ENCODE assay signal across 8 cellular contexts in genomic region chr17:75619506-75620431, GRCh38. TPM values are rescaled to one million over a fixed set of nuclear protein-coding genes. Genes with fewer than 3 reads are reported as not detected.
DNase-seq lines count a peak whose midpoint lies in the region; ATAC-seq lines count a peak whose summit lies in the region.

No MANE protein-coding gene starts in this region.

- no peaks in the 10 kb centered on the region for H3K4me1 Mint-ChIP-seq in activated CD4-positive, alpha-beta T cell treated with anti-CD3 and anti-CD28 coated beads, Interleukin-2, amount 10 ng/mL, durations not matched to agents 7 days and 5 days

- in situ Hi-C loops in KBM-7 (cut with MboI; ENCODE audit: low pct_unique_long_range_greater_than_20kb, low sequenced_read_pairs): loop anchor here (10.0 kb wide), 1 partner anchor 125 kb away; no protein-coding TSS in a partner anchor

- H3K9me3 Mint-ChIP-seq in activated CD4-positive, alpha-beta T cell treated with anti-CD3 and anti-CD28 coated beads, Interleukin-2, amount 10 ng/mL, durations not matched to agents 7 days and 5 days: no peaks in the 10 kb centered on the region

- H3K4me3 Mint-ChIP-seq in activated CD4-positive, alpha-beta T cell treated with anti-CD3 and anti-CD28 coated beads, Interleukin-2, amount 10 ng/mL, durations not matched to agents 7 days and 5 days: no peak overlapping the region

- no peak for ATAC-seq in HG03354 (IDR thresholded peaks at IDR 0.05; ENCODE audit: poor library complexity, severe bottlenecking, unreplicated experiment)
- ATAC-seq in HG03378 (IDR thresholded peaks at IDR 0.05; ENCODE audit: unreplicated experiment): no peak

- H3K27me3 Mint-ChIP-seq in activated CD4-positive, alpha-beta T cell treated with anti-CD3 and anti-CD28 coated beads, Interleukin-2, amount 10 ng/mL, durations not matched to agents 7 days and 5 days: no peaks in the 10 kb centered on the region

- POLR2A ChIA-PET in activated CD4-positive, alpha-beta T cell treated with anti-CD3 and anti-CD28 coated beads, Interleukin-2, amount 10 ng/mL, durations not matched to agents 7 days and 5 days (lab: Charles Lee): no interaction called here

- peak overlapping the region; percentile 71 for H3K27ac Mint-ChIP-seq in activated CD4-positive, alpha-beta T cell treated with anti-CD3 and anti-CD28 coated beads, Interleukin-2, amount 10 ng/mL, durations not matched to agents 7 days and 5 days

- DNase-seq in NK-92 treated with Interleukin-12 subunit alpha and Interleukin-12 subunit beta, amount 100 ng/mL, for 24 hours (lab: John Stamatoyannopoulos, UW): peak; percentile 19
- DNase-seq in NK-92 (lab: John Stamatoyannopoulos, UW; ENCODE audit: unreplicated experiment) (no peak), KBM-7 (peak; percentile 28), left kidney (ENCODE audit: low read depth, low spot score) (peak; percentile 72), GM19238 (ENCODE audit: insufficient read length, low spot score) (no peak)
- DNase-seq in activated CD4-positive, alpha-beta T cell treated with anti-CD3 and anti-CD28 coated beads, Interleukin-2, amount 10 ng/mL, durations not matched to agents 7 days and 5 days: peak; percentile 35

- CTCF ChIA-PET in activated CD4-positive, alpha-beta T cell treated with anti-CD3 and anti-CD28 coated beads, Interleukin-2, amount 10 ng/mL, durations not matched to agents 7 days and 5 days (lab: Charles Lee): interaction anchor here (0.6 to 3.4 kb wide), 10 partner anchors 10 to 243 kb away, joined by 3 to 18 read pairs (median 3); partner anchors contain the start of gene SMIM5

- no peaks in the 10 kb centered on the region for H3K36me3 Mint-ChIP-seq in activated CD4-positive, alpha-beta T cell treated with anti-CD3 and anti-CD28 coated beads, Interleukin-2, amount 10 ng/mL, durations not matched to agents 7 days and 5 days (ENCODE audit: low read depth)

RNA-seq across cellular contexts. Expression of gene SMIM5, which starts 13.5 kb away (rescaled TPM):
- under 1 TPM; 0.10 to 0.12 TPM for total RNA-seq in activated CD4-positive, alpha-beta T cell treated with anti-CD3 and anti-CD28 coated beads, Interleukin-2, amount 10 ng/mL, durations not matched to agents 7 days and 5 days

RNA-seq across cellular contexts. Expression of gene MYO15B, which starts 32.2 kb away (rescaled TPM):
- 10 to 100 TPM; 11.0 to 13.4 TPM for total RNA-seq in activated CD4-positive, alpha-beta T cell treated with anti-CD3 and anti-CD28 coated beads, Interleukin-2, amount 10 ng/mL, durations not matched to agents 7 days and 5 days

RNA-seq across cellular contexts. Expression of gene RECQL5, which starts 47.2 kb away (rescaled TPM):
- total RNA-seq in activated CD4-positive, alpha-beta T cell treated with anti-CD3 and anti-CD28 coated beads, Interleukin-2, amount 10 ng/mL, durations not matched to agents 7 days and 5 days: 10 to 100 TPM; 44.7 to 47.1 TPM

RNA-seq across cellular contexts. Expression of gene SAP30BP, which starts 47.4 kb away (rescaled TPM):
- total RNA-seq in activated CD4-positive, alpha-beta T cell treated with anti-CD3 and anti-CD28 coated beads, Interleukin-2, amount 10 ng/mL, durations not matched to agents 7 days and 5 days: 10 to 100 TPM; 97.0 to 97.5 TPM

Comparison
In these comparisons a context has a peak if more than half of its experiments do, and no peak if none do; other contexts are left out.
1. DNase-seq: peak in NK-92 treated with Interleukin-12 subunit alpha and Interleukin-12 subunit beta, amount 100 ng/mL, for 24 hours (single experiment), KBM-7 (single experiment), activated CD4-positive, alpha-beta T cell treated with anti-CD3 and anti-CD28 coated beads, Interleukin-2, amount 10 ng/mL, durations not matched to agents 7 days and 5 days (single experiment) and left kidney (single experiment); none in NK-92 (single experiment) and GM19238 (single experiment).